Comparison of ENCODE assay signal across 9 cellular contexts in genomic region chr2:20222769-20223344, GRCh38. TPM values are rescaled to one million over a fixed set of nuclear protein-coding genes. Genes with fewer than 3 reads are reported as not detected.
DNase-seq lines count a peak whose midpoint lies in the region; ATAC-seq and TF ChIP-seq lines count a peak whose summit lies in the region.
"Had no signal": no experiment of that assay in that cellular context is flagged by ENCODE, and none has a peak within 500 bp of the region (broad histone marks: within the 10 kb centered on the region; RNA-seq: fewer than 3 reads in every experiment).

No MANE protein-coding gene starts in this region.

- no peak for ATAC-seq in HG03354 (IDR thresholded peaks at IDR 0.05; ENCODE audit: poor library complexity, severe bottlenecking, unreplicated experiment)

- in situ Hi-C loops in brain microvascular endothelial cell (cut with HindIII; ENCODE audit: low pct_ligation_motif_present, low sequenced_read_pairs) = loop anchor here (10.0 kb wide), 1 partner anchor 88 kb away; no protein-coding TSS in a partner anchor

- H3K27me3 ChIP-seq in brain microvascular endothelial cell (replicated peaks) (no peaks in the 10 kb centered on the region), mucosa of stomach (ENCODE audit: control insufficient read depth, insufficient read depth, low read length) (no peaks in the 10 kb centered on the region)

- H3K4me3 ChIP-seq in AG10803 (ENCODE audit: low read length) = peak overlapping the region; percentile 65
- no peak overlapping the region for H3K4me3 ChIP-seq in HEK293 (ENCODE audit: low read depth, low read length)
- H3K4me3 ChIP-seq in brain microvascular endothelial cell (ENCODE audit: low read depth, low read length) = peak overlapping the region; percentile 68
- peak overlapping the region; percentile 63 for H3K4me3 ChIP-seq in mucosa of stomach (ENCODE audit: low read length)

- DNase-seq in AG10803 (ENCODE audit: low read depth) (no peak), brain microvascular endothelial cell (no peak), COLO829 (ENCODE audit: low spot score) (no peak), cerebellar nuclear complex (lab: John Stamatoyannopoulos, UW) (no peak), dermis blood vessel endothelial cell (no peak)
- DNase-seq: stimulated activated CD4-positive, alpha-beta T cell treated with anti-CD3 and anti-CD28 coated beads, Interleukin-12 subunit alpha, Interleukin-12 subunit beta, amount 100 ng/mL, for 4 hours had no signal

- H3K36me3 ChIP-seq in HEK293 (ENCODE audit: control insufficient read depth in 2 of 2, insufficient read depth in 1 of 2, low read length in 2 of 2) (peaks cover 0 to 19% of the 10 kb centered on the region in 2 experiments; a peak in 2 of 3 replicates), brain microvascular endothelial cell (replicated peaks) (no peaks in the 10 kb centered on the region), mucosa of stomach (ENCODE audit: control insufficient read depth, insufficient read depth, low read length) (no peaks in the 10 kb centered on the region)

- H3K9ac ChIP-seq in mucosa of stomach (ENCODE audit: low read length) = peak overlapping the region; percentile 92

- H3K4me1 ChIP-seq in HEK293 (ENCODE audit: control insufficient read depth, insufficient read depth, low read length) = peaks cover 14% of the 10 kb centered on the region
- H3K4me1 ChIP-seq in mucosa of stomach (ENCODE audit: control insufficient read depth, insufficient read depth, low read length) = peaks cover 65% of the 10 kb centered on the region

- POLR2A ChIA-PET in HEK293 (lab: Yijun Ruan, JAX) = interaction anchor here (0.7 to 1.7 kb wide), 3 partner anchors 10 to 86 kb away, joined by 4 to 6 read pairs (median 6); no protein-coding TSS in a partner anchor

- CTCF ChIA-PET in HEK293 (lab: Yijun Ruan, JAX) = interaction anchor here (0.6 to 1.7 kb wide), 2 partner anchors 178 to 208 kb away, joined by 3 to 4 read pairs; no protein-coding TSS in a partner anchor

- TF ChIP-seq CTCF in AG10803 (conservative IDR thresholded peaks at IDR 0.05; ENCODE audit: low read length) = no peak
- TF ChIP-seq CTCF in HEK293 (tag by site-specific recombination; IDR thresholded peaks at IDR 0.05) = no peak
- no peak for TF ChIP-seq CTCF in brain microvascular endothelial cell (IDR thresholded peaks at IDR 0.05; ENCODE audit: low read depth, low read length, missing control alignments)

- H3K27ac ChIP-seq in HEK293 (ENCODE audit: extremely low read depth, low read depth, low read length) (no peak overlapping the region), brain microvascular endothelial cell (no peak overlapping the region)

- H3K9me3 ChIP-seq in HEK293 (ENCODE audit: control insufficient read depth, insufficient read depth, low read depth, low read length) (no peaks in the 10 kb centered on the region), mucosa of stomach (ENCODE audit: control insufficient read depth, low read length) (no peaks in the 10 kb centered on the region)

TF ChIP-seq in HEK293, 187 proteins besides CTCF, POLR2A, EP300 and RAD21:
- no peak for TF ChIP-seq ZNF529 (tag by site-specific recombination; IDR thresholded peaks at IDR 0.05; ENCODE audit: insufficient replicate concordance)
- TF ChIP-seq ZNF335 (tag by site-specific recombination; conservative IDR thresholded peaks at IDR 0.05) = peak; percentile 48
- no peak for TF ChIP-seq FEZF1 (tag by site-specific recombination; IDR thresholded peaks at IDR 0.05)
- TF ChIP-seq BCL11A (tag by site-specific recombination; IDR thresholded peaks at IDR 0.05; ENCODE audit: low read depth) = no peak

RNA-seq across cellular contexts. Expression of gene SDC1, which starts 2.1 kb away (rescaled TPM):
- 1.4 and 1.7 TPM in 2 replicates for total RNA-seq in dermis blood vessel endothelial cell
